10 cellular contexts compared by ENCODE assay signal in genomic region chr7:28784166-28784870, GRCh38.
DNase-seq lines count a peak whose midpoint lies in the region; ATAC-seq and TF ChIP-seq lines count a peak whose summit lies in the region.
"Had no signal": no experiment of that assay in that cellular context is flagged by ENCODE, and none has a peak within 500 bp of the region (broad histone marks: within the 10 kb centered on the region; RNA-seq: fewer than 3 reads in every experiment).

No MANE protein-coding gene starts in this region.

- H4K8ac ChIP-seq in mesenchymal stem cell (ENCODE audit: low read length): no peak overlapping the region

- H3K4me2 ChIP-seq in mesenchymal stem cell (ENCODE audit: low read length, poor library complexity, severe bottlenecking): no peak overlapping the region

- ATAC-seq in HG03469 (IDR thresholded peaks at IDR 0.05; ENCODE audit: unreplicated experiment): no peak
- ATAC-seq in GM18909 (IDR thresholded peaks at IDR 0.05; ENCODE audit: poor library complexity, unreplicated experiment): no peak
- ATAC-seq: activated T-cell treated with anti-CD3 and anti-CD28 coated beads, Interleukin-2, amount 50 U/mL, for 4 hours had no signal

- H2AFZ ChIP-seq in mesenchymal stem cell (ENCODE audit: low read depth, low read length): no peak overlapping the region

- DNase-seq in AG20443 (ENCODE audit: low spot score) (peak; percentile 39), MV-4-11 (lab: John Stamatoyannopoulos, UW) (peak; percentile 28), SW480 (ENCODE audit: low spot score) (peak; percentile 10), mesenchymal stem cell (peak; percentile 36), stomach (no peak), NCI-H2107 treated with DMSO at 0.1 percent for 48 hours (lab: John Stamatoyannopoulos, UW; ENCODE audit: unreplicated experiment) (no peak)
- DNase-seq: activated T-cell treated with anti-CD3 and anti-CD28 coated beads, Interleukin-2, amount 50 U/mL, for 4 hours; WERI-Rb-1 had no signal

- H2BK15ac ChIP-seq in mesenchymal stem cell (ENCODE audit: low read depth, poor library complexity, severe bottlenecking): no peak overlapping the region

- H2BK5ac ChIP-seq in mesenchymal stem cell (ENCODE audit: low read depth, low read length, poor library complexity, severe bottlenecking): no peak overlapping the region

- H3K4me1 ChIP-seq in mesenchymal stem cell (ENCODE audit: control insufficient read depth, insufficient read depth, low read depth, low read length) (peaks cover 24% of the 10 kb centered on the region), stomach (peaks cover 0 to 10% (median 4%) of the 10 kb centered on the region in 4 donors)

- H3K23ac ChIP-seq in mesenchymal stem cell (ENCODE audit: low read length in 2 of 2): peak overlapping the region in 1 of 2 experiments; percentile 23

- H3K27ac ChIP-seq in mesenchymal stem cell (ENCODE audit: low read length, poor library complexity, severe bottlenecking) (peak overlapping the region; percentile 30), stomach (no peak overlapping the region)
- H3K27ac ChIP-seq: WERI-Rb-1 had no signal

- H3K4me3 ChIP-seq in mesenchymal stem cell (ENCODE audit: insufficient read depth in 1 of 2, low read depth in 1 of 2, low read length in 2 of 2) (no peak overlapping the region), stomach (no peak overlapping the region)

- TF ChIP-seq CTCF in stomach (IDR thresholded peaks at IDR 0.05): no peak

- H2AK5ac ChIP-seq in mesenchymal stem cell (ENCODE audit: low read length, severe bottlenecking): no peak overlapping the region

- H4K91ac ChIP-seq in mesenchymal stem cell (ENCODE audit: low read length): no peak overlapping the region

- no peak overlapping the region for H2BK120ac ChIP-seq in mesenchymal stem cell (ENCODE audit: low read depth, low read length)

- no peak for TF ChIP-seq POLR2A in stomach (IDR thresholded peaks at IDR 0.05)

- no peak for TF ChIP-seq EP300 in stomach (IDR thresholded peaks at IDR 0.05)

- no peak overlapping the region for H3K4ac ChIP-seq in mesenchymal stem cell (ENCODE audit: low read depth in 1 of 2, low read length in 2 of 2)

- H3K18ac ChIP-seq in mesenchymal stem cell (ENCODE audit: low read depth in 1 of 2, low read length in 2 of 2): no peak overlapping the region

- H3K27me3 ChIP-seq in mesenchymal stem cell (ENCODE audit: control insufficient read depth in 1 of 2, insufficient read depth in 1 of 2, low read length in 2 of 2): no peaks in the 10 kb centered on the region
- H3K27me3 ChIP-seq in stomach: no peaks in the 10 kb centered on the region

- H3K36me3 ChIP-seq in mesenchymal stem cell (ENCODE audit: control insufficient read depth in 1 of 2, insufficient read depth in 2 of 2, low read depth in 1 of 2, low read length in 2 of 2) (peaks cover 0 to 2% of the 10 kb centered on the region in 2 experiments), stomach (no peaks in the 10 kb centered on the region)
- H3K36me3 ChIP-seq: WERI-Rb-1 had no signal

- H3K9me3 ChIP-seq in mesenchymal stem cell (ENCODE audit: control insufficient read depth, low read length) (no peaks in the 10 kb centered on the region), stomach (no peaks in the 10 kb centered on the region)

- no peak overlapping the region for H3K14ac ChIP-seq in mesenchymal stem cell (ENCODE audit: low read length in 2 of 2)

- WGBS in mesenchymal stem cell: 70% methylated on average over 12 of the region's 13 CpGs
- 47 to 64% (median 61%) methylated on average over 13 of the region's 13 CpGs for WGBS in stomach, 5 donors

- no peak overlapping the region for H2BK12ac ChIP-seq in mesenchymal stem cell (ENCODE audit: low read length in 2 of 2)

- H3K79me1 ChIP-seq in mesenchymal stem cell (replicated peaks; ENCODE audit: low read length, poor library complexity, severe bottlenecking): peaks cover 32% of the 10 kb centered on the region

- intact Hi-C loops in stomach (cut with DNase I; ENCODE audit: low total_unique reads): no loop called here

- H3K9ac ChIP-seq in mesenchymal stem cell (ENCODE audit: low read length): peak overlapping the region; percentile 27

Comparison
In these comparisons a context has a peak if more than half of its experiments do, and no peak if none do; other contexts are left out.
1. DNase-seq: peak in AG20443 (single experiment), MV-4-11 (single experiment), SW480 (single experiment) and mesenchymal stem cell (single experiment); none in stomach (single experiment) and NCI-H2107 treated with DMSO at 0.1 percent for 48 hours (single experiment).